ENCODE assay signal across 10 cellular contexts in genomic region chr11:11845066-11845465, GRCh38. TPM values are rescaled to one million over a fixed set of nuclear protein-coding genes. Genes with fewer than 3 reads are reported as not detected.
A peak's percentile ranks its signal among the peaks of the same experiment; 100 is the strongest.
DNase-seq lines count a peak whose midpoint lies in the region; ATAC-seq and TF ChIP-seq lines count a peak whose summit lies in the region.
"Had no signal": no experiment of that assay in that cellular context is flagged by ENCODE, and none has a peak within 500 bp of the region (broad histone marks: within the 10 kb centered on the region; RNA-seq: fewer than 3 reads in every experiment).

No MANE protein-coding gene starts in this region.

- TF ChIP-seq CTCF in IMR-90 (conservative IDR thresholded peaks at IDR 0.05; ENCODE audit: low read depth, low read length) (no peak), neural crest cell (conservative IDR thresholded peaks at IDR 0.05) (no peak), foreskin fibroblast (IDR thresholded peaks at IDR 0.05; ENCODE audit: low read depth, low read length) (no peak)

- H3K9me3 Mint-ChIP-seq in CD8-positive, alpha-beta memory T cell, result no peaks in the 10 kb centered on the region
- H3K9me3 Mint-ChIP-seq in activated naive CD8-positive, alpha-beta T cell treated with anti-CD3 and anti-CD28 coated beads, Interleukin-2, amount 10 ng/mL, durations not matched to agents 7 days and 5 days, result no peaks in the 10 kb centered on the region
- no peaks in the 10 kb centered on the region for H3K9me3 Mint-ChIP-seq in neural crest cell
- H3K9me3 Mint-ChIP-seq: H9 had no signal

- TF ChIP-seq POLR2A in IMR-90 (IDR thresholded peaks at IDR 0.05; ENCODE audit: low read depth, low read length), result no peak

- no peak overlapping the region for H2BK20ac ChIP-seq in IMR-90 (ENCODE audit: low read depth, low read length)

- peak overlapping the region; percentile 92 for H3K27ac ChIP-seq in CD8-positive, alpha-beta memory T cell (ENCODE audit: low read depth, low read length)
- no peak overlapping the region for H3K27ac ChIP-seq in IMR-90 (ENCODE audit: insufficient read depth, low read length)

- no peak overlapping the region for H3K18ac ChIP-seq in IMR-90 (ENCODE audit: low read depth, low read length)

- no peak overlapping the region for H3K9ac ChIP-seq in IMR-90 (ENCODE audit: low read depth, low read length)

- H3K9me1 ChIP-seq in IMR-90 (ENCODE audit: insufficient read depth, low read length), result peaks cover 10% of the 10 kb centered on the region

- no peak overlapping the region for H4K8ac ChIP-seq in IMR-90 (ENCODE audit: low read depth in 2 of 2, low read length in 2 of 2)

- no peak overlapping the region for H4K91ac ChIP-seq in IMR-90 (ENCODE audit: insufficient read depth, low read depth, low read length)

- intact Hi-C loops in IMR-90 (cut with micrococcal nuclease), result loop anchor here (5.0 kb wide), 1 partner anchor 437 kb away; no protein-coding TSS in a partner anchor

- no peak overlapping the region for H3K56ac ChIP-seq in IMR-90 (ENCODE audit: extremely low read depth, insufficient read depth, low read length)

- peaks cover 57% of the 10 kb centered on the region for H4K20me1 ChIP-seq in IMR-90 (ENCODE audit: insufficient read depth, low read length)

- in situ Hi-C loops in IMR-90 (cut with MboI; ENCODE audit: low sequenced_read_pairs), result no loop called here

- no peak overlapping the region for H2BK15ac ChIP-seq in IMR-90 (ENCODE audit: low read depth, low read length)

- no peaks in the 10 kb centered on the region for H3K27me3 ChIP-seq in CD8-positive, alpha-beta memory T cell (ENCODE audit: insufficient read depth, low read length, poor library complexity, severe bottlenecking)
- H3K27me3 ChIP-seq in IMR-90 (ENCODE audit: control insufficient read depth, insufficient read depth, low read length), result no peaks in the 10 kb centered on the region

- H3K23ac ChIP-seq in IMR-90 (ENCODE audit: low read depth, low read length), result peak overlapping the region; percentile 87; the same call in 1 of the 2 replicates

- POLR2A ChIA-PET in CD8-positive, alpha-beta memory T cell (lab: Charles Lee), result no interaction called here
- POLR2A ChIA-PET in IMR-90 (lab: Charles Lee; ENCODE audit: unreplicated experiment), result no interaction called here
- POLR2A ChIA-PET in activated naive CD8-positive, alpha-beta T cell treated with anti-CD3 and anti-CD28 coated beads, Interleukin-2, amount 10 ng/mL, durations not matched to agents 7 days and 5 days (lab: Charles Lee), result no interaction called here

- no peak overlapping the region for H2BK120ac ChIP-seq in IMR-90 (ENCODE audit: low read depth, low read length)

- no peak for DNase-seq in CD8-positive, alpha-beta memory T cell
- DNase-seq in IMR-90 (no peak), neural crest cell (ENCODE audit: low read depth, low spot score) (no peak), foreskin fibroblast (no peak), NCI-H2107 (lab: John Stamatoyannopoulos, UW) (no peak)
- DNase-seq in activated naive CD8-positive, alpha-beta T cell treated with anti-CD3 and anti-CD28 coated beads, Interleukin-2, amount 10 ng/mL, durations not matched to agents 7 days and 5 days, result no peak
- DNase-seq: H9, kidney glomerular epithelial cell had no signal

- no peak for TF ChIP-seq RAD21 in IMR-90 (IDR thresholded peaks at IDR 0.05; ENCODE audit: low read length)

- peaks cover 0 to 6% of the 10 kb centered on the region in 2 donors for H3K27me3 Mint-ChIP-seq in CD8-positive, alpha-beta memory T cell
- H3K27me3 Mint-ChIP-seq in activated naive CD8-positive, alpha-beta T cell treated with anti-CD3 and anti-CD28 coated beads, Interleukin-2, amount 10 ng/mL, durations not matched to agents 7 days and 5 days, result no peaks in the 10 kb centered on the region
- no peaks in the 10 kb centered on the region for H3K27me3 Mint-ChIP-seq in neural crest cell (ENCODE audit: low read depth)

- peak overlapping the region in 1 of 7 donors; percentile 60 for H3K4me3 Mint-ChIP-seq in CD8-positive, alpha-beta memory T cell
- H3K4me3 Mint-ChIP-seq in activated naive CD8-positive, alpha-beta T cell treated with anti-CD3 and anti-CD28 coated beads, Interleukin-2, amount 10 ng/mL, durations not matched to agents 7 days and 5 days, result no peak overlapping the region
- H3K4me3 Mint-ChIP-seq in neural crest cell, result peak overlapping the region; percentile 52

- peaks cover 4 to 41% of the 10 kb centered on the region in 2 experiments; a peak in 3 of 4 replicates for H3K79me1 ChIP-seq in IMR-90 (ENCODE audit: low read depth in 1 of 2, low read length in 2 of 2)

- H3K14ac ChIP-seq in IMR-90 (replicated peaks; ENCODE audit: low read depth, low read length), result no peak overlapping the region

- H2BK5ac ChIP-seq in IMR-90 (ENCODE audit: low read depth, low read length, poor library complexity, severe bottlenecking), result no peak overlapping the region

- no peak overlapping the region for H2AK5ac ChIP-seq in IMR-90 (ENCODE audit: low read depth, low read length)

- CTCF ChIA-PET in CD8-positive, alpha-beta memory T cell (lab: Charles Lee), result interaction anchor here (1.0 to 1.9 kb wide), 4 partner anchors 9 to 817 kb away, joined by 3 to 4 read pairs (median 4); no protein-coding TSS in a partner anchor
- CTCF ChIA-PET in IMR-90 (lab: Yijun Ruan, JAX), result no interaction called here

- H4K5ac ChIP-seq in IMR-90 (ENCODE audit: low read depth, low read length), result no peak overlapping the region

- peaks cover 0 to 4% (median 0%) of the 10 kb centered on the region in 3 donors for H3K36me3 Mint-ChIP-seq in CD8-positive, alpha-beta memory T cell
- no peaks in the 10 kb centered on the region for H3K36me3 Mint-ChIP-seq in activated naive CD8-positive, alpha-beta T cell treated with anti-CD3 and anti-CD28 coated beads, Interleukin-2, amount 10 ng/mL, durations not matched to agents 7 days and 5 days
- H3K36me3 Mint-ChIP-seq in neural crest cell (ENCODE audit: low read depth), result no peaks in the 10 kb centered on the region

- ATAC-seq in IMR-90 (ENCODE audit: low read depth) (no peak), HG03108 (IDR thresholded peaks at IDR 0.05; ENCODE audit: unreplicated experiment) (no peak), GM19455 (IDR thresholded peaks at IDR 0.05; ENCODE audit: unreplicated experiment) (no peak)
- ATAC-seq in activated naive CD8-positive, alpha-beta T cell treated with anti-CD3 and anti-CD28 coated beads, Interleukin-2, amount 10 ng/mL, durations not matched to agents 7 days and 5 days (ENCODE audit: low read depth), result no peak

- no peak overlapping the region for H2AK9ac ChIP-seq in IMR-90 (replicated peaks; ENCODE audit: low read depth, low read length, poor library complexity)

- H3K4me3 ChIP-seq in CD8-positive, alpha-beta memory T cell (ENCODE audit: low read length), result peak overlapping the region; percentile 8
- no peak overlapping the region for H3K4me3 ChIP-seq in IMR-90 (ENCODE audit: insufficient read depth, low read depth, low read length)
- no peak overlapping the region for H3K4me3 ChIP-seq in foreskin fibroblast (ENCODE audit: low read depth in 1 of 2, low read length in 2 of 2)

- no peaks in the 10 kb centered on the region for H3K36me3 ChIP-seq in CD8-positive, alpha-beta memory T cell (ENCODE audit: insufficient read depth, low read length)
- H3K36me3 ChIP-seq in IMR-90 (ENCODE audit: control insufficient read depth, insufficient read depth, low read length), result no peaks in the 10 kb centered on the region

- H3K27ac Mint-ChIP-seq in CD8-positive, alpha-beta memory T cell, result peak overlapping the region in 3 of 8 donors; percentile 79 to 96 (median 90)
- H3K27ac Mint-ChIP-seq in activated naive CD8-positive, alpha-beta T cell treated with anti-CD3 and anti-CD28 coated beads, Interleukin-2, amount 10 ng/mL, durations not matched to agents 7 days and 5 days, result peak overlapping the region; percentile 75
- no peak overlapping the region for H3K27ac Mint-ChIP-seq in neural crest cell (ENCODE audit: unreplicated experiment)

- H3K4me2 ChIP-seq in IMR-90 (ENCODE audit: low read depth, low read length), result peak overlapping the region; percentile 64

- H2AFZ ChIP-seq in IMR-90 (replicated peaks; ENCODE audit: low read length, poor library complexity), result no peak overlapping the region

- H3K9me3 ChIP-seq in CD8-positive, alpha-beta memory T cell (ENCODE audit: low read length), result no peaks in the 10 kb centered on the region
- no peaks in the 10 kb centered on the region for H3K9me3 ChIP-seq in IMR-90 (ENCODE audit: control insufficient read depth, insufficient read depth, low read length)

- H3K4me1 ChIP-seq in CD8-positive, alpha-beta memory T cell (ENCODE audit: insufficient read depth, low read length), result peaks cover 63% of the 10 kb centered on the region
- H3K4me1 ChIP-seq in IMR-90 (ENCODE audit: control insufficient read depth, insufficient read depth, low read length), result peaks cover 9% of the 10 kb centered on the region

- no TSS peak for BruUV-seq in IMR-90 (replicated peaks; lab: Mats Ljungman, UMichigan)

- dilution Hi-C loops in IMR-90 (cut with HindIII; ENCODE audit: low sequenced_read_pairs, unreplicated experiment), result no loop called here

- H3K4ac ChIP-seq in IMR-90 (ENCODE audit: low read depth, low read length), result no peak overlapping the region

- H3K4me1 Mint-ChIP-seq in CD8-positive, alpha-beta memory T cell, result peaks cover 18 to 27% (median 23%) of the 10 kb centered on the region in 3 donors
- H3K4me1 Mint-ChIP-seq in activated naive CD8-positive, alpha-beta T cell treated with anti-CD3 and anti-CD28 coated beads, Interleukin-2, amount 10 ng/mL, durations not matched to agents 7 days and 5 days, result peaks cover 38% of the 10 kb centered on the region
- peaks cover 24% of the 10 kb centered on the region for H3K4me1 Mint-ChIP-seq in neural crest cell

TF ChIP-seq in IMR-90, 13 proteins besides CTCF, POLR2A, EP300 and RAD21 (continues in another document):
- TF ChIP-seq NFE2L2 (IDR thresholded peaks at IDR 0.05; ENCODE audit: low read depth, low read length) (no peak), MAZ (IDR thresholded peaks at IDR 0.05; ENCODE audit: borderline replicate concordance, low read depth, low read length) (no peak), RCOR1 (IDR thresholded peaks at IDR 0.05; ENCODE audit: insufficient replicate concordance, low read length) (no peak), MAFK (IDR thresholded peaks at IDR 0.05; ENCODE audit: low read depth, low read length) (no peak)

RNA-seq across cellular contexts. Expression of gene USP47, which starts 3.3 kb away (rescaled TPM):
- total RNA-seq in CD8-positive, alpha-beta memory T cell, result 10 to 100 TPM; 47.0 to 50.2 TPM
- polyA plus RNA-seq in CD8-positive, alpha-beta memory T cell, result 53.8 TPM
- 110 and 117 TPM in 2 replicates for total RNA-seq in IMR-90 (2012; rRNA removed)
- polyA plus RNA-seq in IMR-90 (2012; rRNA removed), result 12.4 and 15.0 TPM in 2 replicates
- polyA plus RNA-seq in IMR-90 (2012; cell fraction: cytosol; rRNA removed), result 3.8 and 5.9 TPM in 2 replicates
- 5.9 and 41.8 TPM in 2 replicates for polyA plus RNA-seq in IMR-90 (2012; cell fraction: nucleus; rRNA removed; ENCODE audit: low replicate concordance)
- 10 to 100 TPM; 43.7 to 46.0 TPM for total RNA-seq in activated naive CD8-positive, alpha-beta T cell treated with anti-CD3 and anti-CD28 coated beads, Interleukin-2, amount 10 ng/mL, durations not matched to agents 7 days and 5 days
- 58.9 and 59.4 TPM in 2 replicates for total RNA-seq in neural crest cell
